ENCODE assay signal across 18 cellular contexts in the genomic region with DNA sequence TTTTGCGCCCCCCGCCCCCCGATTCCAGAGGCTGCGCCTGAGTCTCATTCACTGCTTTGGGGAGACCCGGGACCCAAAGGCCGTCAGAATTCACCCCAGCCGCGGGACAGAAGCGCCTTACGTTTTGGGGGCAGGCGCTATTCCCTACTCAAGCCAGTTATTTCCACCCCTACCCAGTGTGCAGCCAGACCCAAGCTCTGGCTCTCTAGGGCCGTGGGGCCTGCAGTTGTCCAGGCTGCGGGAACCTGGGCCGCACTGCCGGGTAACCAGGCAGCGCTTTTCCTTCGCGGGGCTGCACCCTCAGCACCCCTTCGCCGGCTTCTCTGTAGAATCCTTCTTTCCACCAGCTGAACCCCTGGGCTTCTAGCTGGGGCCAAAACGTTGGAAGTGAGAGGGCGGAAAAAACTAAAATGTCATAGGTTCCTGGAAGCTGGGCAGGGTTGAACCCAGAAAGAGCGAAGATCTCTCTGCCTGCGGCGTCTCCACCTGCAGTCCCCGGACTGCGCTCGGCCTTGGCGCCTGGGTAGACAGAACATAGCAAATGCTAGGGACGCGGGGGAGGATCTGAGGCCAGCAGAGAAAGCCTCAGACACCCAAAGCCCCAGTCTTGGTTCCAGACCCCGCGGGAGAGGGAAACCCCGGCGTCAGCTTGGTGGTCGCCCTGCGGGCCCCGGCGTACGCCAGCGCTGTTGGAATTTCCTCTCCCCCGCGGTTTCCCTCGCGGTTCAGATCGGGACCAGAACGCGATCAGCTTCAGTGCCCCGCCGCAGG. TPM values are rescaled to one million over a fixed set of nuclear protein-coding genes. Genes with fewer than 3 reads are reported as not detected.
DNase-seq lines count a peak whose midpoint lies in the region; ATAC-seq, FAIRE-seq and TF ChIP-seq lines count a peak whose summit lies in the region.
"Had no signal": no experiment of that assay in that cellular context is flagged by ENCODE, and none has a peak within 500 bp of the region (broad histone marks: within the 10 kb centered on the region; RNA-seq: fewer than 3 reads in every experiment).

No MANE protein-coding gene starts in this region.

- H2AK5ac ChIP-seq in H9 (ENCODE audit: insufficient read length, low read length) = no peak overlapping the region

- H3K23ac ChIP-seq in H9 (ENCODE audit: insufficient read length, low read depth, low read length) = no peak overlapping the region

- H3K36me3 Mint-ChIP-seq in H9 (ENCODE audit: insufficient read depth in 1 of 3, low read depth in 3 of 3) = no peaks in the 10 kb centered on the region
- no peaks in the 10 kb centered on the region for H3K36me3 Mint-ChIP-seq in astrocyte (ENCODE audit: low read depth, unreplicated experiment)
- peaks cover 0 to 4% of the 10 kb centered on the region in 2 donors for H3K36me3 Mint-ChIP-seq in stimulated activated naive B cell treated with anti-CD40 and anti-IgM and Interleukin-4, amounts not matched to agents 10 μg/mL and 1 μg/mL and 100 μg/mL, for 72 hours
- peaks cover 1% of the 10 kb centered on the region for H3K36me3 Mint-ChIP-seq in chondrocyte (ENCODE audit: low read depth)

- H3K27me3 Mint-ChIP-seq in H9 (ENCODE audit: low read depth) = peaks cover 94% of the 10 kb centered on the region
- H3K27me3 Mint-ChIP-seq in astrocyte (ENCODE audit: low read depth, unreplicated experiment) = peaks cover 65% of the 10 kb centered on the region
- H3K27me3 Mint-ChIP-seq in stimulated activated naive B cell treated with anti-CD40 and anti-IgM and Interleukin-4, amounts not matched to agents 10 μg/mL and 1 μg/mL and 100 μg/mL, for 72 hours = peaks cover 59 to 76% of the 10 kb centered on the region in 2 donors
- H3K27me3 Mint-ChIP-seq in chondrocyte (ENCODE audit: low read depth) = peaks cover 67% of the 10 kb centered on the region

- peak overlapping the region; percentile 61 for H3K4me2 ChIP-seq in H9 (ENCODE audit: insufficient read depth, insufficient read length, low read length)
- peak overlapping the region; percentile 77 for H3K4me2 ChIP-seq in astrocyte (ENCODE audit: low read length)

- H3K9ac ChIP-seq in H9 (ENCODE audit: extremely low read depth, insufficient read length, low read length) (no peak overlapping the region), astrocyte (ENCODE audit: low read length) (peak overlapping the region; percentile 45), kidney (ENCODE audit: low read length in 2 of 2) (no peak overlapping the region)

- H3K36me3 ChIP-seq in astrocyte (ENCODE audit: insufficient read depth, low read length) = no peaks in the 10 kb centered on the region
- no peaks in the 10 kb centered on the region for H3K36me3 ChIP-seq in kidney (ENCODE audit: control insufficient read depth in 1 of 2, insufficient read depth in 2 of 2, low read length in 2 of 2)
- H3K36me3 ChIP-seq: adrenal gland had no signal

- no peak overlapping the region for H3K4ac ChIP-seq in H9 (ENCODE audit: low read depth, low read length)

- H2BK15ac ChIP-seq in H9 (ENCODE audit: low read depth, low read length) = no peak overlapping the region

- no peaks in the 10 kb centered on the region for H4K20me1 ChIP-seq in H9 (ENCODE audit: control insufficient read depth, insufficient read depth, insufficient read length)
- no peaks in the 10 kb centered on the region for H4K20me1 ChIP-seq in astrocyte (ENCODE audit: insufficient read depth, low read length)

- H3K9me3 Mint-ChIP-seq in H9 = no peaks in the 10 kb centered on the region; a peak in 2 of 5 replicates
- H3K9me3 Mint-ChIP-seq in astrocyte (ENCODE audit: unreplicated experiment) = peaks cover 9% of the 10 kb centered on the region
- H3K9me3 Mint-ChIP-seq in stimulated activated naive B cell treated with anti-CD40 and anti-IgM and Interleukin-4, amounts not matched to agents 10 μg/mL and 1 μg/mL and 100 μg/mL, for 72 hours = no peaks in the 10 kb centered on the region
- no peaks in the 10 kb centered on the region for H3K9me3 Mint-ChIP-seq in chondrocyte (ENCODE audit: low read depth)
- H3K9me3 Mint-ChIP-seq: activated T-cell treated with anti-CD3 and anti-CD28 coated beads, Interleukin-2, amount 50 U/mL, for 72 hours had no signal

- DNase-seq in H9 (peak; percentile 70), astrocyte (ENCODE audit: low read depth) (no peak), kidney (peak; percentile 52), cerebellar nuclear complex (lab: John Stamatoyannopoulos, UW) (no peak), NCI-H1048 (lab: John Stamatoyannopoulos, UW) (no peak), chondrocyte (ENCODE audit: low spot score) (no peak)
- no peak for DNase-seq in stimulated activated naive B cell treated with anti-CD40 and anti-IgM and Interleukin-4, amounts not matched to agents 10 μg/mL and 1 μg/mL and 100 μg/mL, for 72 hours
- DNase-seq: activated CD4-positive, alpha-beta T cell treated with anti-CD3 and anti-CD28 coated beads, Interleukin-2, amount 50 U/mL, for 4 hours; activated T-cell treated with anti-CD3 and anti-CD28 coated beads, Interleukin-2, amount 50 U/mL, for 72 hours; DMS53; MM.1S; NCI-H2081; NCI-H526 had no signal

- intact Hi-C loops in kidney (cut with DNase I) = loop anchor here (5.0 kb wide), 2 partner anchors 1087 to 1252 kb away; no protein-coding TSS in a partner anchor

- H3K79me2 ChIP-seq in H9 (ENCODE audit: insufficient read depth, low read length) (no peaks in the 10 kb centered on the region), astrocyte (ENCODE audit: insufficient read depth, low read length) (no peaks in the 10 kb centered on the region)

- H3K4me3 Mint-ChIP-seq in H9 (peak overlapping the region; percentile 15 to 72), astrocyte (ENCODE audit: unreplicated experiment) (no peak overlapping the region), chondrocyte (ENCODE audit: unreplicated experiment) (no peak overlapping the region)
- no peak overlapping the region for H3K4me3 Mint-ChIP-seq in stimulated activated naive B cell treated with anti-CD40 and anti-IgM and Interleukin-4, amounts not matched to agents 10 μg/mL and 1 μg/mL and 100 μg/mL, for 72 hours
- H3K4me3 Mint-ChIP-seq: activated T-cell treated with anti-CD3 and anti-CD28 coated beads, Interleukin-2, amount 50 U/mL, for 72 hours had no signal

- no peak overlapping the region for H2BK20ac ChIP-seq in H9 (ENCODE audit: low read depth, low read length, poor library complexity, severe bottlenecking)

- no peak overlapping the region for H4K91ac ChIP-seq in H9 (ENCODE audit: insufficient read length, low read depth, low read length)

- no peak overlapping the region; the same call in 1 of the 2 replicates for H3K14ac ChIP-seq in H9 (ENCODE audit: insufficient read depth, low read length)

- H4K8ac ChIP-seq in H9 (replicated peaks; ENCODE audit: insufficient read length, low read depth, low read length) = no peak overlapping the region

- H3K27ac Mint-ChIP-seq in H9 = no peak overlapping the region
- no peak overlapping the region for H3K27ac Mint-ChIP-seq in astrocyte (ENCODE audit: unreplicated experiment)
- H3K27ac Mint-ChIP-seq in stimulated activated naive B cell treated with anti-CD40 and anti-IgM and Interleukin-4, amounts not matched to agents 10 μg/mL and 1 μg/mL and 100 μg/mL, for 72 hours = peak overlapping the region; percentile 80
- no peak overlapping the region for H3K27ac Mint-ChIP-seq in chondrocyte (ENCODE audit: unreplicated experiment)
- H3K27ac Mint-ChIP-seq: CD14-positive monocyte, progenitor cell of endocrine pancreas had no signal

- H2BK5ac ChIP-seq in H9 (ENCODE audit: insufficient read length, low read length) = no peak overlapping the region

- H2BK120ac ChIP-seq in H9 (ENCODE audit: low read depth, low read length, poor library complexity, severe bottlenecking) = no peak overlapping the region

- H3K4me1 ChIP-seq in H9 (ENCODE audit: insufficient read depth, low read length) (peaks cover 3% of the 10 kb centered on the region; the same call in 1 of the 2 replicates), astrocyte (ENCODE audit: insufficient read depth, low read length) (peaks cover 18% of the 10 kb centered on the region), kidney (ENCODE audit: control insufficient read depth in 1 of 2, insufficient read depth in 1 of 2, low read depth in 1 of 2, low read length in 2 of 2) (peaks cover 2 to 3% of the 10 kb centered on the region in 2 donors)

- H3T11ph ChIP-seq in H9 (ENCODE audit: low read length) = no peak overlapping the region

- WGBS in H9 (ENCODE audit: extremely low coverage, insufficient read length, low lambda C conversion rate) = no CpG with 5 or more reads among the region's 50 CpGs

- no peak overlapping the region for H2BK12ac ChIP-seq in H9 (ENCODE audit: insufficient read length, low read depth, low read length)

- H3K18ac ChIP-seq in H9 (ENCODE audit: insufficient read length, low read depth, low read length) = no peak overlapping the region

- H3K27ac ChIP-seq in H9 (ENCODE audit: insufficient read length, low read depth, low read length) (no peak overlapping the region), astrocyte (ENCODE audit: low read depth, low read length) (no peak overlapping the region), kidney (ENCODE audit: low read depth in 2 of 2, low read length in 2 of 2) (no peak overlapping the region)
- H3K27ac ChIP-seq: adrenal gland had no signal

- no peak overlapping the region for H3K4me3 ChIP-seq in astrocyte (ENCODE audit: insufficient read depth, low read depth, low read length)
- no peak overlapping the region for H3K4me3 ChIP-seq in kidney (ENCODE audit: low read length in 2 of 2)
- H3K4me3 ChIP-seq: adrenal gland had no signal

- H3K4me1 Mint-ChIP-seq in H9 (peaks cover 32 to 59% of the 10 kb centered on the region in 2 experiments), astrocyte (ENCODE audit: low read depth, unreplicated experiment) (peaks cover 7% of the 10 kb centered on the region), chondrocyte (ENCODE audit: low read depth) (peaks cover 29% of the 10 kb centered on the region)
- peaks cover 10 to 18% of the 10 kb centered on the region in 2 donors for H3K4me1 Mint-ChIP-seq in stimulated activated naive B cell treated with anti-CD40 and anti-IgM and Interleukin-4, amounts not matched to agents 10 μg/mL and 1 μg/mL and 100 μg/mL, for 72 hours

- no peak for FAIRE-seq in astrocyte (lab: Jason Lieb, UNC)
- FAIRE-seq in kidney (lab: Jason Lieb, UNC) = no peak
- FAIRE-seq: colon, HTR-8/SVneo had no signal

- TF ChIP-seq CTCF in H9 (conservative IDR thresholded peaks at IDR 0.05) (no peak), astrocyte (IDR thresholded peaks at IDR 0.05; ENCODE audit: insufficient read depth, low read depth, low read length) (no peak), kidney (IDR thresholded peaks at IDR 0.05; ENCODE audit: borderline replicate concordance, extremely low read depth, insufficient read depth) (no peak), chondrocyte (IDR thresholded peaks at IDR 0.05) (no peak)

- no peak overlapping the region for H4K5ac ChIP-seq in H9 (ENCODE audit: insufficient read length, low read depth, low read length)

- H3K9me3 ChIP-seq in H9 (ENCODE audit: control insufficient read depth, low read depth, low read length) = no peaks in the 10 kb centered on the region
- H3K9me3 ChIP-seq in astrocyte (ENCODE audit: insufficient read depth, low read depth, low read length) = no peaks in the 10 kb centered on the region
- no peaks in the 10 kb centered on the region for H3K9me3 ChIP-seq in kidney (ENCODE audit: control insufficient read depth in 1 of 2, low read length in 2 of 2)
- H3K9me3 ChIP-seq: adrenal gland had no signal

- H2AFZ ChIP-seq in H9 (ENCODE audit: low read length) (no peak overlapping the region), astrocyte (ENCODE audit: low read depth, low read length) (peak overlapping the region; percentile 28)

- ATAC-seq in stimulated activated naive B cell treated with anti-CD40 and anti-IgM and Interleukin-4, amounts not matched to agents 10 μg/mL and 1 μg/mL and 100 μg/mL, for 72 hours (replicated peaks) = no peak
- ATAC-seq: activated T-cell treated with anti-CD3 and anti-CD28 coated beads, Interleukin-2, amount 50 U/mL, for 72 hours had no signal

- H3K79me1 ChIP-seq in H9 (ENCODE audit: insufficient read depth, low read depth, low read length, poor library complexity, severe bottlenecking) = no peaks in the 10 kb centered on the region

- H3K27me3 ChIP-seq in H9 (ENCODE audit: insufficient read depth, low read length) (peaks cover 65% of the 10 kb centered on the region), astrocyte (ENCODE audit: insufficient read depth, low read length) (peaks cover 24% of the 10 kb centered on the region)
- H3K27me3 ChIP-seq: adrenal gland had no signal

- H3K23me2 ChIP-seq in H9 (ENCODE audit: insufficient read length, low read depth, low read length, poor library complexity, severe bottlenecking) = peaks cover 22% of the 10 kb centered on the region

- H3K56ac ChIP-seq in H9 (ENCODE audit: insufficient read length, low read depth, low read length) = no peak overlapping the region

RNA-seq across cellular contexts. Expression of a gene that starts 18.4 kb away (rescaled TPM):
- 0.04 and 0.07 TPM in 2 replicates for total RNA-seq in H9 (2021)
- total RNA-seq in astrocyte = 1.1 and 2.0 TPM in 2 replicates
- 18.0 TPM for total RNA-seq in kidney
- polyA plus RNA-seq in kidney (ENCODE audit: insufficient read depth, low read depth, low replicate concordance) = 10.5 TPM
- total RNA-seq in chondrocyte = 0.53 to 2.9 TPM (median 2.5 TPM) in 3 replicates

Comparison
In these comparisons a context has a peak if more than half of its experiments do, and no peak if none do; other contexts are left out.
1. DNase-seq: peak in H9 (single experiment) and kidney (single experiment); none in astrocyte (single experiment), stimulated activated naive B cell treated with anti-CD40 and anti-IgM and Interleukin-4, amounts not matched to agents 10 μg/mL and 1 μg/mL and 100 μg/mL, for 72 hours (single experiment), cerebellar nuclear complex (0 of 2), NCI-H1048 (single experiment) and chondrocyte (single experiment).
2. H3K4me3 Mint-ChIP-seq: peak in H9 (2 of 2); none in astrocyte (single experiment), stimulated activated naive B cell treated with anti-CD40 and anti-IgM and Interleukin-4, amounts not matched to agents 10 μg/mL and 1 μg/mL and 100 μg/mL, for 72 hours (0 of 2) and chondrocyte (single experiment).